ENCODE assay signal across 11 cellular contexts in the genomic region with DNA sequence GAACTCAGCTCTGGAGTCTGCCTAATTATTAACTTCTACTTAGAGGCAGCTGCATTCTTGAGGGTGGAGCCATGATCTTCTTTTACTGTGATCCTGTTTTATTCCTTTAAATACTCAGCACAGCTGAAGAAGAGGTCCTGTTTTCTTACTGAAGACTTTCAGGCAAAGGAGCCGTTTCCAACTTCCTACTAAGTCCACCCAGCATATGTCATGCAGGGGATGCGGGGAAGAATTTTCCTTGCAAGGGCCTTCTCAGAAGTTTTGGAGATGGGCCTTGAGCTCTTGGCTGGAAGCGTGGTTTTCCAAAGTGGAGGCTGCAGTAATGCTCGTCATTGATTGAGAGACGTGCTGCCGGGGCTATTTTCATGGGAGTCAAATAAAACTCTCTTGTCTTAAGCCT. TPM values are rescaled to one million over a fixed set of nuclear protein-coding genes. Genes with fewer than 3 reads are reported as not detected.
DNase-seq lines count a peak whose midpoint lies in the region; ATAC-seq and TF ChIP-seq lines count a peak whose summit lies in the region.
"Had no signal": no experiment of that assay in that cellular context is flagged by ENCODE, and none has a peak within 500 bp of the region (broad histone marks: within the 10 kb centered on the region; RNA-seq: fewer than 3 reads in every experiment).

No MANE protein-coding gene starts in this region.

- TF ChIP-seq CTCF in gastroesophageal sphincter (IDR thresholded peaks at IDR 0.05) = no peak

- ATAC-seq in gastroesophageal sphincter (peak; percentile 50), GM21526 (IDR thresholded peaks at IDR 0.05; ENCODE audit: low FRiP score, unreplicated experiment) (no peak), HG03354 (IDR thresholded peaks at IDR 0.05; ENCODE audit: poor library complexity, severe bottlenecking, unreplicated experiment) (no peak)
- ATAC-seq: effector memory CD8-positive, alpha-beta T cell had no signal

- H3K36me3 ChIP-seq in gastroesophageal sphincter = no peaks in the 10 kb centered on the region

- TF ChIP-seq EP300 in gastroesophageal sphincter (IDR thresholded peaks at IDR 0.05) = no peak

- DNase-seq in DMS 273 (lab: John Stamatoyannopoulos, UW; ENCODE audit: unreplicated experiment) (peak; percentile 46), DMS 273 treated with DMSO at 0.1 percent for 48 hours (lab: John Stamatoyannopoulos, UW) (no peak), nucleus accumbens (lab: John Stamatoyannopoulos, UW) (peak in 32 of 56 donors; percentile 17 to 82 (median 62)), HuH-7.5 (ENCODE audit: low spot score) (no peak), NCI-H2171 treated with DMSO at 0.1 percent for 48 hours (lab: John Stamatoyannopoulos, UW) (no peak)
- DNase-seq: activated T-cell treated with anti-CD3 and anti-CD28 coated beads for 4 hours; effector memory CD8-positive, alpha-beta T cell had no signal

- peak overlapping the region; percentile 77 to 83 (median 79) for H3K27ac ChIP-seq in gastroesophageal sphincter
- H3K27ac ChIP-seq: 22Rv1 had no signal

- peaks cover 0 to 61% (median 16%) of the 10 kb centered on the region in 3 donors for H3K4me1 ChIP-seq in gastroesophageal sphincter

- H3K27me3 ChIP-seq in gastroesophageal sphincter = no peaks in the 10 kb centered on the region

- H3K9me3 ChIP-seq in gastroesophageal sphincter = no peaks in the 10 kb centered on the region

- no peak for TF ChIP-seq POLR2A in gastroesophageal sphincter (IDR thresholded peaks at IDR 0.05)

- H3K4me3 ChIP-seq in gastroesophageal sphincter = peak overlapping the region; percentile 33

- WGBS in gastroesophageal sphincter (ENCODE audit: low coverage in 1 of 2), 2 donors = 0 to 21% methylated on average over 1 to 6 of the region's 6 CpGs

RNA-seq across cellular contexts. Expression of gene FGF2, which starts 27.8 kb away (rescaled TPM):
- 10 to 100 TPM; 32.5 to 54.7 (median 41.8) TPM for total RNA-seq in gastroesophageal sphincter

Comparison
In these comparisons a context has a peak if more than half of its experiments do, and no peak if none do; other contexts are left out.
1. DNase-seq: peak in DMS 273 (single experiment) and nucleus accumbens (32 of 56); none in DMS 273 treated with DMSO at 0.1 percent for 48 hours (single experiment), HuH-7.5 (single experiment) and NCI-H2171 treated with DMSO at 0.1 percent for 48 hours (single experiment).